Comparison of ENCODE assay signal across 16 cellular contexts in genomic region chr17:35286120-35286781, GRCh38. TPM values are rescaled to one million over a fixed set of nuclear protein-coding genes. Genes with fewer than 3 reads are reported as not detected.
DNase-seq lines count a peak whose midpoint lies in the region; ATAC-seq and TF ChIP-seq lines count a peak whose summit lies in the region.
"Had no signal": no experiment of that assay in that cellular context is flagged by ENCODE, and none has a peak within 500 bp of the region (broad histone marks: within the 10 kb centered on the region; RNA-seq: fewer than 3 reads in every experiment).

No MANE protein-coding gene starts in this region.

- H3K9me3 ChIP-seq in psoas muscle (no peaks in the 10 kb centered on the region), left ventricle myocardium inferior (replicated peaks) (peaks cover 13% of the 10 kb centered on the region)
- H3K9me3 ChIP-seq: ascending aorta, BE2C had no signal

- CTCF ChIA-PET in activated CD8-positive, alpha-beta T cell treated with anti-CD3 and anti-CD28 coated beads for 36 hours (lab: Charles Lee): interaction anchor here (0.6 to 2.9 kb wide), 4 partner anchors 9 to 475 kb away, joined by 3 to 13 read pairs (median 4); no protein-coding TSS in a partner anchor

- peak overlapping the region; percentile 61 for H3K27ac Mint-ChIP-seq in activated CD8-positive, alpha-beta T cell treated with anti-CD3 and anti-CD28 coated beads for 36 hours
- H3K27ac Mint-ChIP-seq in memory B cell: no peak overlapping the region
- H3K27ac Mint-ChIP-seq: activated B cell treated with CpG ODN at 0.5 μM for 24 hours, nephron progenitor cell had no signal

- H3K27ac ChIP-seq in psoas muscle (no peak overlapping the region), left ventricle myocardium inferior (replicated peaks) (no peak overlapping the region)
- H3K27ac ChIP-seq: ascending aorta, epithelial cell of prostate, RWPE1, skin epidermis had no signal

- peaks cover 0 to 2% (median 0%) of the 10 kb centered on the region in 3 donors for H3K27me3 ChIP-seq in psoas muscle (ENCODE audit: insufficient read depth in 3 of 3, low read length in 2 of 3)
- peaks cover 4% of the 10 kb centered on the region for H3K27me3 ChIP-seq in left ventricle myocardium inferior (ENCODE audit: low read depth)
- H3K27me3 ChIP-seq: ascending aorta had no signal

- no peaks in the 10 kb centered on the region for H3K36me3 ChIP-seq in psoas muscle (ENCODE audit: insufficient read depth in 1 of 2, low read depth in 1 of 2)
- H3K36me3 ChIP-seq in left ventricle myocardium inferior: no peaks in the 10 kb centered on the region
- H3K36me3 ChIP-seq: ascending aorta, BE2C had no signal

- WGBS in psoas muscle, 3 donors: 50 to 51% (median 50%) methylated on average over 2 of the region's 2 CpGs

- no peaks in the 10 kb centered on the region for H3K4me1 ChIP-seq in psoas muscle
- no peaks in the 10 kb centered on the region for H3K4me1 ChIP-seq in left ventricle myocardium inferior
- H3K4me1 ChIP-seq: ascending aorta, BE2C had no signal

- POLR2A ChIA-PET in activated CD8-positive, alpha-beta T cell treated with anti-CD3 and anti-CD28 coated beads for 36 hours (lab: Charles Lee): interaction anchor here (0.8 to 1.3 kb wide), 4 partner anchors 18 to 26 kb away, joined by 3 to 6 read pairs (median 3); no protein-coding TSS in a partner anchor

- peak overlapping the region; percentile 16 for H3K4me3 Mint-ChIP-seq in activated CD8-positive, alpha-beta T cell treated with anti-CD3 and anti-CD28 coated beads for 36 hours
- no peak overlapping the region for H3K4me3 Mint-ChIP-seq in memory B cell
- H3K4me3 Mint-ChIP-seq: activated B cell treated with CpG ODN at 0.5 μM for 24 hours, nephron progenitor cell had no signal

- no peaks in the 10 kb centered on the region for H3K27me3 Mint-ChIP-seq in activated CD8-positive, alpha-beta T cell treated with anti-CD3 and anti-CD28 coated beads for 36 hours
- no peaks in the 10 kb centered on the region for H3K27me3 Mint-ChIP-seq in memory B cell

- intact Hi-C loops in activated CD8-positive, alpha-beta T cell treated with anti-CD3 and anti-CD28 coated beads for 36 hours (cut with micrococcal nuclease): no loop called here
- intact Hi-C loops in psoas muscle (cut with DNase I) (no loop called here), left ventricle myocardium inferior (cut with micrococcal nuclease) (no loop called here)

- H3K4me3 ChIP-seq in psoas muscle: no peak overlapping the region
- no peak overlapping the region for H3K4me3 ChIP-seq in left ventricle myocardium inferior
- H3K4me3 ChIP-seq: ascending aorta, skin epidermis had no signal

- DNase-seq in activated T-cell treated with anti-CD3 and anti-CD28 coated beads for 24 hours (ENCODE audit: low read depth) (peak; percentile 7), activated T-cell treated with anti-CD3 and anti-CD28 coated beads for 4 hours (no peak), memory B cell (ENCODE audit: low spot score in 2 of 2) (no peak), psoas muscle (no peak), left ventricle myocardium inferior (no peak)
- peak; percentile 46 for DNase-seq in activated CD8-positive, alpha-beta T cell treated with anti-CD3 and anti-CD28 coated beads for 36 hours
- DNase-seq: activated B cell treated with CpG ODN at 0.5 μM for 24 hours, BE2C, NCI-H2029, nephron progenitor cell had no signal

- ATAC-seq in HG02852 (IDR thresholded peaks at IDR 0.05; ENCODE audit: unreplicated experiment) (peak; percentile 54), memory B cell (ENCODE audit: low read depth) (peak; percentile 34), psoas muscle (no peak), HG03521 (IDR thresholded peaks at IDR 0.05; ENCODE audit: unreplicated experiment) (no peak)
- peak; percentile 93 for ATAC-seq in activated CD8-positive, alpha-beta T cell treated with anti-CD3 and anti-CD28 coated beads for 36 hours

- no peaks in the 10 kb centered on the region for H3K36me3 Mint-ChIP-seq in activated CD8-positive, alpha-beta T cell treated with anti-CD3 and anti-CD28 coated beads for 36 hours (ENCODE audit: low read depth)
- H3K36me3 Mint-ChIP-seq in memory B cell: no peaks in the 10 kb centered on the region

- H3K4me1 Mint-ChIP-seq in activated CD8-positive, alpha-beta T cell treated with anti-CD3 and anti-CD28 coated beads for 36 hours (ENCODE audit: low read depth): peaks cover 39% of the 10 kb centered on the region
- peaks cover 6% of the 10 kb centered on the region for H3K4me1 Mint-ChIP-seq in memory B cell
- H3K4me1 Mint-ChIP-seq: nephron progenitor cell had no signal

- TF ChIP-seq CTCF in activated CD8-positive, alpha-beta T cell treated with anti-CD3 and anti-CD28 coated beads for 36 hours (IDR thresholded peaks at IDR 0.05): no peak
- TF ChIP-seq CTCF in psoas muscle (IDR thresholded peaks at IDR 0.05): no peak
- TF ChIP-seq CTCF in left ventricle myocardium inferior (IDR thresholded peaks at IDR 0.05; ENCODE audit: borderline replicate concordance): no peak

- peaks cover 14% of the 10 kb centered on the region for H3K9me3 Mint-ChIP-seq in activated CD8-positive, alpha-beta T cell treated with anti-CD3 and anti-CD28 coated beads for 36 hours
- no peaks in the 10 kb centered on the region for H3K9me3 Mint-ChIP-seq in memory B cell

RNA-seq across cellular contexts. Expression of gene SLFN5, which starts 43.4 kb away (rescaled TPM):
- total RNA-seq in activated CD8-positive, alpha-beta T cell treated with anti-CD3 and anti-CD28 coated beads for 36 hours: 10 to 100 TPM; 29.1 to 32.7 TPM
- total RNA-seq in psoas muscle (10 to 100 TPM; 14.5 to 23.7 (median 20.0) TPM), left ventricle myocardium inferior (8.6 TPM)
- 1 to 10 TPM; 1.7 to 9.4 (median 2.0) TPM for polyA plus RNA-seq in psoas muscle

Comparison
In these comparisons a context has a peak if more than half of its experiments do, and no peak if none do; other contexts are left out.
1. DNase-seq: peak in activated T-cell treated with anti-CD3 and anti-CD28 coated beads for 24 hours (single experiment) and activated CD8-positive, alpha-beta T cell treated with anti-CD3 and anti-CD28 coated beads for 36 hours (single experiment); none in activated T-cell treated with anti-CD3 and anti-CD28 coated beads for 4 hours (single experiment), memory B cell (0 of 2), psoas muscle (0 of 2) and left ventricle myocardium inferior (single experiment).
2. ATAC-seq: peak in HG02852 (single experiment), activated CD8-positive, alpha-beta T cell treated with anti-CD3 and anti-CD28 coated beads for 36 hours (single experiment) and memory B cell (single experiment); none in psoas muscle (0 of 4) and HG03521 (single experiment).